ENCODE assay signal across 8 cellular contexts in genomic region chr14:103385153-103385993, GRCh38. TPM values are rescaled to one million over a fixed set of nuclear protein-coding genes. Genes with fewer than 3 reads are reported as not detected.
DNase-seq lines count a peak whose midpoint lies in the region; ATAC-seq, FAIRE-seq and TF ChIP-seq lines count a peak whose summit lies in the region.

TSS of gene MARK3 (plus strand) at chr14:103385415. CDS start at chr14:103386030, 615 bp downstream.

- POLR2A ChIA-PET in H1 (lab: Charles Lee; ENCODE audit: partially characterized antibody): interaction anchor here (0.6 to 2.5 kb wide), 5 partner anchors 12 to 54 kb away, joined by 3 to 18 read pairs (median 5); partner anchors contain the start of gene EIF5

- peak within 1 kb of the TSS; percentile 59 for H4K5ac ChIP-seq in H1 (ENCODE audit: insufficient read length, low read depth, low read length)

- ATAC-seq in GM21381 (IDR thresholded peaks at IDR 0.05; ENCODE audit: unreplicated experiment) (peak; percentile 93), memory B cell (ENCODE audit: low read depth) (peak; percentile 91)

- H3K18ac ChIP-seq in H1 (ENCODE audit: extremely low read depth, low read length): peak within 1 kb of the TSS; percentile 83; the same call in 1 of the 2 replicates

- peaks cover 14% of the 10 kb centered on the region for H3K23me2 ChIP-seq in H1 (ENCODE audit: low read depth, low read length)

- no peak within 1 kb of the TSS for H2AK5ac ChIP-seq in H1 (ENCODE audit: low read depth, low read length)

- no peak within 1 kb of the TSS for H2BK20ac ChIP-seq in H1 (ENCODE audit: low read length)

- no peaks in the 10 kb centered on the region for H3K9me3 Mint-ChIP-seq in memory B cell

- no peak within 1 kb of the TSS for H3K23ac ChIP-seq in H1 (ENCODE audit: insufficient read length)

- TF ChIP-seq RAD21 in H1 (IDR thresholded peaks at IDR 0.05 in 1 of 2, conservative IDR thresholded peaks at IDR 0.05 in 1 of 2; ENCODE audit: low read depth in 2 of 2, low read length in 2 of 2): no peak

- peaks cover 0 to 10% (median 5%) of the 10 kb centered on the region in 4 experiments; a peak in 3 of 7 replicates for H3K27me3 ChIP-seq in H1 (replicated peaks in 1 of 4; ENCODE audit: control insufficient read depth in 3 of 4, extremely low read depth in 1 of 4, insufficient read depth in 3 of 4, low read length in 3 of 4)

- peak; percentile 42 to 82 for TF ChIP-seq POLR2A in H1 (IDR thresholded peaks at IDR 0.05; ENCODE audit: control extremely low read depth in 1 of 2, low read depth in 2 of 2, low read length in 2 of 2)

- WGBS in H1 (ENCODE audit: extremely low coverage in 1 of 2, insufficient coverage in 1 of 2, insufficient read length in 1 of 2, insufficient replicate concordance in 2 of 2, low coverage in 1 of 2, low lambda C conversion rate in 2 of 2, missing lambda C conversion rate in 1 of 2), 2 experiments: 1% methylated on average over 81 of the region's 97 CpGs; no CpG with 5 or more reads in 1 of the 2 experiments

- peak in 1 of 3 experiments; percentile 15; a peak in 1 of 4 replicates for TF ChIP-seq CTCF in H1 (IDR thresholded peaks at IDR 0.05; ENCODE audit: control extremely low read depth in 1 of 3, insufficient read depth in 1 of 3, low read depth in 1 of 3, low read length in 3 of 3)

- H3K36me3 ChIP-seq in H1 (ENCODE audit: control insufficient read depth in 2 of 4, insufficient read depth in 4 of 4, low read length in 3 of 4): no peaks in the 10 kb centered on the region

- H3K36me3 Mint-ChIP-seq in memory B cell: no peaks in the 10 kb centered on the region

- H2AFZ ChIP-seq in H1 (ENCODE audit: low read length): peak within 1 kb of the TSS; percentile 73

- peaks cover 0 to 8% (median 4%) of the 10 kb centered on the region in 4 experiments; a peak in 5 of 7 replicates for H3K4me1 ChIP-seq in H1 (replicated peaks in 1 of 4; ENCODE audit: control insufficient read depth in 3 of 4, insufficient read depth in 4 of 4, low read length in 3 of 4)

- H2BK12ac ChIP-seq in H1 (ENCODE audit: low read depth, low read length): no peak within 1 kb of the TSS

- in situ Hi-C loops in Caki2 (cut with HindIII; ENCODE audit: low pct_unique_long_range_greater_than_20kb, low sequenced_read_pairs): no loop called here

- no peak within 1 kb of the TSS for H3K4ac ChIP-seq in H1 (replicated peaks; ENCODE audit: insufficient read length, low read depth, low read length)

- no peak within 1 kb of the TSS for H3K14ac ChIP-seq in H1 (ENCODE audit: insufficient read length)

- peaks cover 9% of the 10 kb centered on the region for H3K27me3 Mint-ChIP-seq in memory B cell

- H4K20me1 ChIP-seq in H1 (replicated peaks in 1 of 2; ENCODE audit: control insufficient read depth in 1 of 2, insufficient read depth in 2 of 2, low read length in 2 of 2): peaks cover 9 to 19% of the 10 kb centered on the region in 2 experiments

- H3K4me3 Mint-ChIP-seq in memory B cell: peak within 1 kb of the TSS; percentile 96

- H3K9me3 ChIP-seq in H1 (ENCODE audit: insufficient read depth in 2 of 2, low read depth in 1 of 2, low read length in 1 of 2): no peaks in the 10 kb centered on the region

- peak within 1 kb of the TSS; percentile 93 for H4K91ac ChIP-seq in H1 (replicated peaks; ENCODE audit: insufficient read length, low read length)

- peak within 1 kb of the TSS; percentile 88 for H4K8ac ChIP-seq in H1 (ENCODE audit: extremely low read depth, insufficient read depth, low read length)

- FAIRE-seq in H1 (lab: Jason Lieb, UNC): no peak

- H3K79me1 ChIP-seq in H1 (ENCODE audit: low read depth, low read length): no peaks in the 10 kb centered on the region; the same call in 1 of the 2 replicates

- H3K27ac Mint-ChIP-seq in memory B cell: peak within 1 kb of the TSS; percentile 93

- no peak within 1 kb of the TSS for H2BK120ac ChIP-seq in H1 (replicated peaks; ENCODE audit: low read depth, low read length)

- H3K27ac ChIP-seq in H1 (ENCODE audit: low read depth, low read length): peak within 1 kb of the TSS; percentile 92

- H3K4me1 Mint-ChIP-seq in memory B cell: peaks cover 15% of the 10 kb centered on the region

- H2BK15ac ChIP-seq in H1 (ENCODE audit: low read length): no peak within 1 kb of the TSS; the same call in 1 of the 2 replicates

- CTCF ChIA-PET in H1 (lab: Charles Lee; ENCODE audit: partially characterized antibody): interaction anchor here (0.8 to 1.7 kb wide), 5 partner anchors 8 to 52 kb away, joined by 3 to 5 read pairs (median 5); no protein-coding TSS in a partner anchor

- H3K79me2 ChIP-seq in H1 (ENCODE audit: control insufficient read depth in 1 of 2, insufficient read depth in 2 of 2, low read length in 2 of 2): peaks cover 24 to 42% of the 10 kb centered on the region in 2 experiments

- peak within 1 kb of the TSS; percentile 77 to 96 (median 89) for H3K9ac ChIP-seq in H1 (replicated peaks in 1 of 4; ENCODE audit: extremely low read depth in 1 of 4, low read depth in 3 of 4, low read length in 3 of 4)

- peak within 1 kb of the TSS; percentile 82 to 91 (median 88) for H3K4me3 ChIP-seq in H1 (ENCODE audit: extremely low read depth in 1 of 4, insufficient read depth in 2 of 4, low read depth in 3 of 4, low read length in 4 of 4)

- peak within 1 kb of the TSS; percentile 77 for H3K56ac ChIP-seq in H1 (replicated peaks; ENCODE audit: insufficient read length, low read depth, low read length)

- no peak for TF ChIP-seq EP300 in H1 (IDR thresholded peaks at IDR 0.05; ENCODE audit: borderline replicate concordance in 1 of 2, low read depth in 2 of 2, low read length in 2 of 2)

- DNase-seq in Caki2 (ENCODE audit: low read depth) (peak; percentile 91), HUDEP-2 (lab: John Stamatoyannopoulos, UW; ENCODE audit: unreplicated experiment in 76 of 76) (peak in 74 of 76 experiments; percentile 38 to 97 (median 93)), NOMO-1 treated with dmso at 0.1 percent for 144 hours (lab: John Stamatoyannopoulos, UW; ENCODE audit: unreplicated experiment) (peak; percentile 96), H1 (ENCODE audit: low read depth in 1 of 2, low spot score in 2 of 2) (peak; percentile 83 to 96), memory B cell (ENCODE audit: low spot score in 2 of 2) (peak; percentile 92 to 94)
- peak; percentile 93 to 94 (median 93) for DNase-seq in activated CD8-positive, alpha-beta memory T cell treated with anti-CD3 and anti-CD28 coated beads for 48 hours (ENCODE audit: low read depth in 2 of 3, low spot score in 2 of 3)
- peak; percentile 93 for DNase-seq in stimulated activated CD8-positive, alpha-beta memory T cell treated with anti-CD3 and anti-CD28 coated beads, Interleukin-12 subunit alpha, Interleukin-12 subunit beta, amount 100 ng/mL, for 24 hours (ENCODE audit: extremely low read depth)

- H2BK5ac ChIP-seq in H1 (ENCODE audit: low read depth, low read length): peak within 1 kb of the TSS; percentile 88

- H3K4me2 ChIP-seq in H1 (ENCODE audit: insufficient read depth in 1 of 2, low read depth in 2 of 2, low read length in 2 of 2): peak within 1 kb of the TSS; percentile 93 to 99

TF ChIP-seq in H1, 55 proteins besides CTCF, POLR2A, EP300 and RAD21 (continues in another document):
- TF ChIP-seq POLR2AphosphoS5 (IDR thresholded peaks at IDR 0.05; ENCODE audit: low read depth, low read length) (peak; percentile 38; the same call in 1 of the 2 replicates), TAF1 (IDR thresholded peaks at IDR 0.05; ENCODE audit: low read depth, low read length) (peak; percentile 80), MAFK (IDR thresholded peaks at IDR 0.05; ENCODE audit: low read depth, low read length) (0 out of 2 replicates have a peak, but pooled peaks have one; percentile 1), KDM4A (IDR thresholded peaks at IDR 0.05; ENCODE audit: low read depth, low read length, severe bottlenecking) (peak; percentile 48), SUZ12 (IDR thresholded peaks at IDR 0.05; ENCODE audit: low read length) (0 out of 2 replicates have a peak, but pooled peaks have one; percentile 16), GABPA (IDR thresholded peaks at IDR 0.05; ENCODE audit: borderline replicate concordance, insufficient read depth, low read length) (peak; percentile 82; the same call in 1 of the 2 replicates), E2F6 (IDR thresholded peaks at IDR 0.05) (0 out of 2 replicates have a peak, but pooled peaks have one; percentile 6), ATF2 (IDR thresholded peaks at IDR 0.05; ENCODE audit: low read length) (no peak), CHD1 (IDR thresholded peaks at IDR 0.05; ENCODE audit: low read depth, low read length) (no peak), CREB1 (IDR thresholded peaks at IDR 0.05) (peak; percentile 88), EGR1 (IDR thresholded peaks at IDR 0.05; ENCODE audit: borderline replicate concordance, low read depth, low read length) (peak; percentile 97), SIN3A (conservative IDR thresholded peaks at IDR 0.05 in 1 of 2, IDR thresholded peaks at IDR 0.05 in 1 of 2; ENCODE audit: low read depth in 1 of 2, low read length in 2 of 2) (peak; percentile 26 to 67; a peak in 1 of 4 replicates)

RNA-seq across cellular contexts. Expression of gene MARK3, which starts in this region (rescaled TPM):
- 17.7 and 17.8 TPM in 2 replicates for total RNA-seq in Caki2 (2014; rRNA removed; shearing (Covaris generic); ENCODE audit: low replicate concordance)
- total RNA-seq in H1 (2021; fragmentation: NEBNext Ultra II Directional; extraction: Animal tissue kit (Norgen Biotek cat#: 25700)): 76.6 and 76.9 TPM in 2 replicates
- polyA plus RNA-seq in H1 (2011; rRNA removed): 37.6 and 39.4 TPM in 2 replicates
- polyA plus RNA-seq in H1 (2011; cell fraction: cytosol; rRNA removed): 58.3 TPM
- 56.3 TPM for polyA plus RNA-seq in H1 (2011; cell fraction: nucleus; rRNA removed)
- polyA plus RNA-seq in H1 (2012, experiment 1 of 2): 59.9 to 69.8 TPM (median 62.5 TPM) in 4 replicates
- 9.7 TPM for polyA plus RNA-seq in H1 (2012, experiment 2 of 2)
- 42.6 TPM for polyA plus RNA-seq in H1 (2013, experiment 1 of 2)
- 40.8 TPM for polyA plus RNA-seq in H1 (2013, experiment 2 of 2)
- polyA minus RNA-seq in H1 (2011; rRNA and poly(A)+ RNA removed): 67.6 and 67.8 TPM in 2 replicates
- polyA minus RNA-seq in H1 (2011; cell fraction: cytosol; rRNA and poly(A)+ RNA removed): 37.8 TPM
- 75.3 TPM for polyA minus RNA-seq in H1 (2011; cell fraction: nucleus; rRNA and poly(A)+ RNA removed)

Comparison
In these comparisons a context has a peak if more than half of its experiments do, and no peak if none do; other contexts are left out.
1. Peak in every context shown above with its lines: DNase-seq, ATAC-seq, H3K4me3 ChIP-seq and H3K27ac ChIP-seq.